ENCODE assay signal across 8 cellular contexts in the genomic region with DNA sequence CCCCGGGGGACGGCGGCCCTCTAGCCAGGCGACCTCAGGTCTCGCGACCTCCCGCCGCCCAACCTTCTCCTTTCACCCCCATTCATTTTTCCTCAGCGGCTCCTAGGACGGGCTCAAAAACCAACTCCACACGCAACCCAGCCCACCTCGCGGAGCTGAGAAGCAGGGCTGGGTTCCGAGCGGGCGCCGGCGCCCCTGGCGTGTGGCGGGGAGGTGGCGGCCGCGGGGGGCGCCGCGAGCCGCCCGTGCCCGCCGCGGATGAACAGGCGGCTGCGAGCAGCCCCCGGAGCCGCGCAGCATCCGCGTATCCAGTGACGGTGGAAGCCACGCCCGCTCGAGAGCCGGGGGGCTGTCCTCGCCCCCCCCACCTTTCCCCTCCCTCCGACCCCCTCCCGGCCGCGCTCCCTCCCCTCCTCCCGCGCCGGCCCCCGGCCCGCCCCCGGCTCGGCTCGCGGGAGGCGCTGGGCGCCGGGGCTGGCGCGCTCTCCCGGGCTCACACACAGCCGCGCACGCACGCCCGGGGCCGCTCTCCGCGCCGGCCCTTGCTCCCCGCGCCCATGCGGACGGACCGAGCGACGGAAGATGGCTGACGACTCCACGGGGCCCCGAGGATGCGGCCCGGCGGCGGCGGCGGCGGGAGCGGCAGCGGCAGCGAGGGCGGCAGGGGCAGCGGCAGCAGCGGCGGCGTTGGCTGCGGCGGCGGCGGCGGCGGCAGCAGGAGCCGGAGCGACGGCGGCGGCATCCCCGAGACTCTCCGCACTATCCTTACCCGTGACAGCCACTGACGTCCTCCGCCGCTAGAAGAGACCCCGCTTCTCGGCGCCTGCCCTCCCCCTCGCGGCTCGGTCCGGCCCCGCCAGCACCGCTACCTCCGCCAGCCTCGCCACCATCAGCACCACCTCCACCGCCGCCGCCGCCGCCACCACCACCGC. TPM values are rescaled to one million over a fixed set of nuclear protein-coding genes. Genes with fewer than 3 reads are reported as not detected.
A peak's percentile ranks its signal among the peaks of the same experiment; 100 is the strongest.
DNase-seq lines count a peak whose midpoint lies in the region; ATAC-seq, FAIRE-seq and TF ChIP-seq lines count a peak whose summit lies in the region.

Gene SOBP, plus strand, starts transcription at position 482 of the 932 bp plus-strand sequence. CDS start 500 bp downstream, outside the sequence.

- no peaks in the 10 kb centered on the region for H3K79me2 ChIP-seq in OCI-LY3 (ENCODE audit: low read length)
- H3K79me2 ChIP-seq in neural progenitor cell (ENCODE audit: low read depth) = peaks cover 45% of the 10 kb centered on the region

- peak within 1 kb of the TSS; percentile 95 for H3K4me2 ChIP-seq in OCI-LY3 (ENCODE audit: low read length)
- H3K4me2 ChIP-seq in neural progenitor cell = peak within 1 kb of the TSS; percentile 95

- H3K9ac ChIP-seq in OCI-LY3 (ENCODE audit: low read length) = peak within 1 kb of the TSS; percentile 74
- peak within 1 kb of the TSS; percentile 18 for H3K9ac ChIP-seq in neural progenitor cell

- H3K27me3 Mint-ChIP-seq in neural progenitor cell (ENCODE audit: insufficient read depth, low read depth) = peaks cover 18% of the 10 kb centered on the region

- H3K4me3 ChIP-seq in GM06990 (replicated peaks; ENCODE audit: low read depth, low read length) (peak within 1 kb of the TSS; percentile 65), OCI-LY3 (ENCODE audit: low read length) (peak within 1 kb of the TSS; percentile 90), neural progenitor cell (peak within 1 kb of the TSS; percentile 86)

- peak; percentile 65 for DNase-seq in GM06990 (ENCODE audit: extremely low read depth, insufficient read length)
- DNase-seq in activated gamma-delta T cell treated with anti-CD3 and anti-CD28 coated beads, Interleukin-2, amount 50 U/mL, for 16 hours (ENCODE audit: low read depth) = peak; percentile 37
- peak; percentile 23 for DNase-seq in glomerular visceral epithelial cell (ENCODE audit: extremely low spot score)
- peak; percentile 91 for DNase-seq in neural progenitor cell (ENCODE audit: low spot score)
- peak; percentile 48 for DNase-seq in urothelium cell line (ENCODE audit: low spot score)

- H4K20me1 ChIP-seq in OCI-LY3 (ENCODE audit: insufficient read depth, low read length) (no peaks in the 10 kb centered on the region), neural progenitor cell (ENCODE audit: low read depth) (peaks cover 7% of the 10 kb centered on the region)

- H3K36me3 Mint-ChIP-seq in neural progenitor cell = no peaks in the 10 kb centered on the region

- H3K27me3 ChIP-seq in GM06990 (replicated peaks; ENCODE audit: control insufficient read depth, insufficient read depth, low read length) = peaks cover 2% of the 10 kb centered on the region
- H3K27me3 ChIP-seq in OCI-LY3 (ENCODE audit: low read depth, low read length) = peaks cover 10% of the 10 kb centered on the region
- peaks cover 28% of the 10 kb centered on the region for H3K27me3 ChIP-seq in neural progenitor cell

- peak within 1 kb of the TSS; percentile 99 for H3K4me3 Mint-ChIP-seq in neural progenitor cell

- peaks cover 3% of the 10 kb centered on the region for H3K9me3 Mint-ChIP-seq in neural progenitor cell

- no peaks in the 10 kb centered on the region for H3K9me3 ChIP-seq in OCI-LY3 (ENCODE audit: insufficient read depth, low read length)
- no peaks in the 10 kb centered on the region for H3K9me3 ChIP-seq in neural progenitor cell (ENCODE audit: low read depth)

- no peak for FAIRE-seq in urothelium cell line (lab: Jason Lieb, UNC)

- H3K4me1 ChIP-seq in OCI-LY3 (ENCODE audit: low read length) (peaks cover 5% of the 10 kb centered on the region), neural progenitor cell (peaks cover 30% of the 10 kb centered on the region)

- TF ChIP-seq CTCF in GM06990 (IDR thresholded peaks at IDR 0.05; ENCODE audit: insufficient read depth, low read length, poor library complexity, severe bottlenecking) (no peak), OCI-LY3 (IDR thresholded peaks at IDR 0.05; ENCODE audit: low read depth, low read length) (peak; percentile 9; the same call in 1 of the 2 replicates), neural progenitor cell (IDR thresholded peaks at IDR 0.05) (peak; percentile 12)

- H3K27ac Mint-ChIP-seq in neural progenitor cell = no peak within 1 kb of the TSS

- H3K27ac ChIP-seq in OCI-LY3 (ENCODE audit: low read length) (no peak within 1 kb of the TSS), neural progenitor cell (peak within 1 kb of the TSS; percentile 42)

- ATAC-seq in HG03025 (IDR thresholded peaks at IDR 0.05; ENCODE audit: low FRiP score, unreplicated experiment) (peak; percentile 42), GM18870 (IDR thresholded peaks at IDR 0.05; ENCODE audit: unreplicated experiment) (no peak)

- peaks cover 19% of the 10 kb centered on the region for H3K4me1 Mint-ChIP-seq in neural progenitor cell

- H3K36me3 ChIP-seq in GM06990 (ENCODE audit: control insufficient read depth, insufficient read depth, low read length) = no peaks in the 10 kb centered on the region
- H3K36me3 ChIP-seq in OCI-LY3 (replicated peaks; ENCODE audit: low read depth, low read length) = no peaks in the 10 kb centered on the region
- no peaks in the 10 kb centered on the region for H3K36me3 ChIP-seq in neural progenitor cell

- H2AFZ ChIP-seq in OCI-LY3 (ENCODE audit: low read depth, low read length) (peak within 1 kb of the TSS; percentile 84), neural progenitor cell (replicated peaks) (peak within 1 kb of the TSS; percentile 85)

- peaks cover 42% of the 10 kb centered on the region for H3F3A ChIP-seq in neural progenitor cell (ENCODE audit: low read depth)

RNA-seq across cellular contexts. Expression of gene SOBP, which starts in this region (rescaled TPM):
- 11.0 and 12.6 TPM in 2 replicates for total RNA-seq in neural progenitor cell (ENCODE audit: low replicate concordance)

Comparison
In these comparisons a context has a peak if more than half of its experiments do, and no peak if none do; other contexts are left out.
1. DNase-seq: peak in every context shown above with its lines; median percentile 91 in neural progenitor cell; 65 in GM06990; 48 in urothelium cell line; 37 in activated gamma-delta T cell treated with anti-CD3 and anti-CD28 coated beads, Interleukin-2, amount 50 U/mL, for 16 hours; 23 in glomerular visceral epithelial cell.